20 cellular contexts compared by ENCODE assay signal in genomic region chr5:78203815-78204214, GRCh38.
DNase-seq lines count a peak whose midpoint lies in the region; ATAC-seq, FAIRE-seq and TF ChIP-seq lines count a peak whose summit lies in the region.
"Had no signal": no experiment of that assay in that cellular context is flagged by ENCODE, and none has a peak within 500 bp of the region (broad histone marks: within the 10 kb centered on the region; RNA-seq: fewer than 3 reads in every experiment).

No MANE protein-coding gene starts in this region.

- H3K27ac Mint-ChIP-seq in activated CD8-positive, alpha-beta T cell treated with anti-CD3 and anti-CD28 coated beads for 36 hours: peak overlapping the region; percentile 1
- H3K27ac Mint-ChIP-seq in activated CD8-positive, alpha-beta T cell treated with anti-CD3 and anti-CD28 coated beads, Interleukin-2, amount 10 ng/mL, durations not matched to agents 7 days and 5 days: no peak overlapping the region
- peak overlapping the region in 1 of 8 donors; percentile 73 for H3K27ac Mint-ChIP-seq in CD8-positive, alpha-beta memory T cell
- H3K27ac Mint-ChIP-seq: CD14-positive monocyte; CD4-positive, alpha-beta memory T cell; CD4-positive, CD25-positive, alpha-beta regulatory T cell had no signal

- peaks cover 12% of the 10 kb centered on the region for H3K4me1 Mint-ChIP-seq in activated CD8-positive, alpha-beta T cell treated with anti-CD3 and anti-CD28 coated beads for 36 hours (ENCODE audit: low read depth)
- H3K4me1 Mint-ChIP-seq in activated CD8-positive, alpha-beta T cell treated with anti-CD3 and anti-CD28 coated beads, Interleukin-2, amount 10 ng/mL, durations not matched to agents 7 days and 5 days (ENCODE audit: low read depth): peaks cover 3% of the 10 kb centered on the region
- peaks cover 4 to 11% (median 7%) of the 10 kb centered on the region in 3 donors for H3K4me1 Mint-ChIP-seq in CD8-positive, alpha-beta memory T cell
- H3K4me1 Mint-ChIP-seq: CD14-positive monocyte had no signal

- H3K27me3 ChIP-seq in K562 (ENCODE audit: control insufficient read depth in 2 of 2, insufficient read depth in 2 of 2, low read length in 2 of 2): no peaks in the 10 kb centered on the region
- H3K27me3 ChIP-seq in CD8-positive, alpha-beta memory T cell (ENCODE audit: insufficient read depth, low read length, poor library complexity, severe bottlenecking): no peaks in the 10 kb centered on the region
- H3K27me3 ChIP-seq: BE2C, BLaER1 had no signal

- H4K20me1 ChIP-seq in K562 (replicated peaks; ENCODE audit: control insufficient read depth, insufficient read depth, low read length): no peaks in the 10 kb centered on the region
- H4K20me1 ChIP-seq: BLaER1 had no signal

- no TSS peak for BruUV-seq in K562 (replicated peaks; lab: Mats Ljungman, UMichigan)

- no peak for TF ChIP-seq RAD21 in A549 (conservative IDR thresholded peaks at IDR 0.05 in 1 of 2, IDR thresholded peaks at IDR 0.05 in 1 of 2)
- no peak for TF ChIP-seq RAD21 in K562 (CRISPR knock-in tag; conservative IDR thresholded peaks at IDR 0.05 in 1 of 2, IDR thresholded peaks at IDR 0.05 in 1 of 2)

- TF ChIP-seq EP300 in A549 (IDR thresholded peaks at IDR 0.05) (no peak), K562 (IDR thresholded peaks at IDR 0.05; ENCODE audit: low read length) (no peak)

- no peak for ATAC-seq in activated CD8-positive, alpha-beta T cell treated with anti-CD3 and anti-CD28 coated beads for 36 hours
- ATAC-seq in activated CD8-positive, alpha-beta T cell treated with anti-CD3 and anti-CD28 coated beads, Interleukin-2, amount 10 ng/mL, durations not matched to agents 7 days and 5 days: no peak
- ATAC-seq in A549 (no peak), K562 (no peak), GM21619 (IDR thresholded peaks at IDR 0.05; ENCODE audit: unreplicated experiment) (no peak)

- no peak overlapping the region for H3K4me3 Mint-ChIP-seq in activated CD8-positive, alpha-beta T cell treated with anti-CD3 and anti-CD28 coated beads for 36 hours
- no peak overlapping the region for H3K4me3 Mint-ChIP-seq in activated CD8-positive, alpha-beta T cell treated with anti-CD3 and anti-CD28 coated beads, Interleukin-2, amount 10 ng/mL, durations not matched to agents 7 days and 5 days
- H3K4me3 Mint-ChIP-seq in CD8-positive, alpha-beta memory T cell: no peak overlapping the region
- H3K4me3 Mint-ChIP-seq: CD14-positive monocyte; CD4-positive, alpha-beta memory T cell; CD4-positive, CD25-positive, alpha-beta regulatory T cell had no signal

- no peak for TF ChIP-seq POLR2A in A549 (IDR thresholded peaks at IDR 0.05; ENCODE audit: low read length)
- no peak for TF ChIP-seq POLR2A in K562 (conservative IDR thresholded peaks at IDR 0.05)

- H3K9me1 ChIP-seq in K562 (ENCODE audit: control insufficient read depth, insufficient read depth, low read length): no peaks in the 10 kb centered on the region

- WGBS in A549 (ENCODE audit: missing lambda C conversion rate): 82% methylated on average over 2 of the region's 2 CpGs
- WGBS in K562 (ENCODE audit: insufficient coverage, low coverage, missing lambda C conversion rate): 61% methylated on average over 2 of the region's 2 CpGs

- in situ Hi-C loops in K562 (cut with MboI): no loop called here

- H3K9me3 Mint-ChIP-seq in activated CD8-positive, alpha-beta T cell treated with anti-CD3 and anti-CD28 coated beads for 36 hours: peaks cover 3% of the 10 kb centered on the region
- H3K9me3 Mint-ChIP-seq in activated CD8-positive, alpha-beta T cell treated with anti-CD3 and anti-CD28 coated beads, Interleukin-2, amount 10 ng/mL, durations not matched to agents 7 days and 5 days (ENCODE audit: insufficient read depth): peaks cover 5% of the 10 kb centered on the region
- peaks cover 0 to 7% (median 0%) of the 10 kb centered on the region in 5 donors for H3K9me3 Mint-ChIP-seq in CD8-positive, alpha-beta memory T cell

- no peak overlapping the region for H3K4me3 ChIP-seq in A549
- no peak overlapping the region for H3K4me3 ChIP-seq in K562
- H3K4me3 ChIP-seq in CD8-positive, alpha-beta memory T cell (ENCODE audit: low read length): no peak overlapping the region
- H3K4me3 ChIP-seq: BLaER1 had no signal

- no peak overlapping the region for H3K9ac ChIP-seq in K562 (ENCODE audit: insufficient read depth in 1 of 2, low read depth in 2 of 2, low read length in 2 of 2)
- H3K9ac ChIP-seq: BLaER1 had no signal

- H3K4me2 ChIP-seq in A549 (no peak overlapping the region), K562 (ENCODE audit: insufficient read depth, low read length) (no peak overlapping the region)
- H3K4me2 ChIP-seq: BLaER1 had no signal

- H3K27ac ChIP-seq in A549: no peak overlapping the region
- H3K27ac ChIP-seq in K562 (ENCODE audit: extremely low read depth, low read depth, low read length): no peak overlapping the region
- H3K27ac ChIP-seq in CD8-positive, alpha-beta memory T cell (ENCODE audit: low read depth, low read length): no peak overlapping the region
- H3K27ac ChIP-seq: 22Rv1, BLaER1 had no signal

- POLR2A ChIA-PET in activated CD8-positive, alpha-beta T cell treated with anti-CD3 and anti-CD28 coated beads for 36 hours (lab: Charles Lee): no interaction called here
- POLR2A ChIA-PET in activated CD8-positive, alpha-beta T cell treated with anti-CD3 and anti-CD28 coated beads, Interleukin-2, amount 10 ng/mL, durations not matched to agents 7 days and 5 days (lab: Charles Lee): no interaction called here
- POLR2A ChIA-PET in A549 (lab: Yijun Ruan, JAX): no interaction called here
- POLR2A ChIA-PET in K562 (lab: Yijun Ruan, JAX): interaction anchor here (0.6 kb wide), 1 partner anchor 14 kb away, joined by 3 read pairs; no protein-coding TSS in a partner anchor
- POLR2A ChIA-PET in CD8-positive, alpha-beta memory T cell (lab: Charles Lee): no interaction called here

- no peaks in the 10 kb centered on the region for H3K9me3 ChIP-seq in A549
- no peaks in the 10 kb centered on the region for H3K9me3 ChIP-seq in K562 (replicated peaks; ENCODE audit: control insufficient read depth, insufficient read depth, low read depth, low read length)
- no peaks in the 10 kb centered on the region for H3K9me3 ChIP-seq in CD8-positive, alpha-beta memory T cell (ENCODE audit: low read length)
- H3K9me3 ChIP-seq: BE2C, Caco-2 had no signal

- CTCF ChIA-PET in activated CD8-positive, alpha-beta T cell treated with anti-CD3 and anti-CD28 coated beads for 36 hours (lab: Charles Lee): interaction anchor here (1.0 kb wide), 1 partner anchor 12 kb away, joined by 3 read pairs; no protein-coding TSS in a partner anchor
- CTCF ChIA-PET in activated CD8-positive, alpha-beta T cell treated with anti-CD3 and anti-CD28 coated beads, Interleukin-2, amount 10 ng/mL, durations not matched to agents 7 days and 5 days (lab: Charles Lee): interaction anchor here (0.7 kb wide), 1 partner anchor 116 kb away, joined by 3 read pairs; no protein-coding TSS in a partner anchor
- CTCF ChIA-PET in A549 (lab: Yijun Ruan, JAX) (interaction anchor here (0.5 kb wide), 1 partner anchor 20 kb away, joined by 3 read pairs; no protein-coding TSS in a partner anchor), K562 (lab: Yijun Ruan, JAX; ENCODE audit: low intra/inter-chr PET ratio) (no interaction called here)
- CTCF ChIA-PET in CD8-positive, alpha-beta memory T cell (lab: Charles Lee): no interaction called here

- no peak for FAIRE-seq in A549 (lab: Jason Lieb, UNC)
- no peak for FAIRE-seq in K562 (lab: Jason Lieb, UNC)
- FAIRE-seq: G401.6, GM19239 had no signal

- no peak for DNase-seq in activated CD8-positive, alpha-beta T cell treated with anti-CD3 and anti-CD28 coated beads for 36 hours
- no peak for DNase-seq in activated CD8-positive, alpha-beta T cell treated with anti-CD3 and anti-CD28 coated beads, Interleukin-2, amount 10 ng/mL, durations not matched to agents 7 days and 5 days
- DNase-seq in A549 (ENCODE audit: low read depth in 1 of 2, low spot score in 1 of 2) (no peak), K562 (ENCODE audit: extremely low read depth in 1 of 4, low spot score in 3 of 4) (no peak)
- DNase-seq in CD8-positive, alpha-beta memory T cell: no peak
- DNase-seq: ACHN; BE2C; C1 segment of cervical spinal cord; Caco-2; Calu3; CD4-positive, alpha-beta memory T cell; CD4-positive, CD25-positive, alpha-beta regulatory T cell; DMS79 treated with DMSO at 0.1 percent for 48 hours; GF-D8 had no signal

- H3K36me3 Mint-ChIP-seq in activated CD8-positive, alpha-beta T cell treated with anti-CD3 and anti-CD28 coated beads for 36 hours (ENCODE audit: low read depth): peaks cover 50% of the 10 kb centered on the region
- H3K36me3 Mint-ChIP-seq in activated CD8-positive, alpha-beta T cell treated with anti-CD3 and anti-CD28 coated beads, Interleukin-2, amount 10 ng/mL, durations not matched to agents 7 days and 5 days (ENCODE audit: low read depth): peaks cover 54% of the 10 kb centered on the region
- peaks cover 35 to 60% (median 39%) of the 10 kb centered on the region in 3 donors for H3K36me3 Mint-ChIP-seq in CD8-positive, alpha-beta memory T cell

- intact Hi-C loops in activated CD8-positive, alpha-beta T cell treated with anti-CD3 and anti-CD28 coated beads for 36 hours (cut with micrococcal nuclease): no loop called here
- intact Hi-C loops in K562 (cut with micrococcal nuclease): no loop called here

- peaks cover 26% of the 10 kb centered on the region; the same call in 2 of the 3 replicates for H3K36me3 ChIP-seq in K562 (ENCODE audit: control insufficient read depth, insufficient read depth, low read length)
- peaks cover 9% of the 10 kb centered on the region for H3K36me3 ChIP-seq in CD8-positive, alpha-beta memory T cell (ENCODE audit: insufficient read depth, low read length)
- H3K36me3 ChIP-seq: BE2C had no signal

- no peak for TF ChIP-seq CTCF in activated CD8-positive, alpha-beta T cell treated with anti-CD3 and anti-CD28 coated beads for 36 hours (IDR thresholded peaks at IDR 0.05)
- TF ChIP-seq CTCF in A549 (IDR thresholded peaks at IDR 0.05) (no peak), K562 (IDR thresholded peaks at IDR 0.05 in 2 of 3, conservative IDR thresholded peaks at IDR 0.05 in 1 of 3; ENCODE audit: insufficient read depth in 2 of 3, low read depth in 1 of 3, low read length in 3 of 3) (no peak)

- no peaks in the 10 kb centered on the region for H3K79me2 ChIP-seq in K562 (ENCODE audit: control insufficient read depth, insufficient read depth, low read length)

- H2AFZ ChIP-seq in K562 (ENCODE audit: low read depth, low read length): no peak overlapping the region

- no peaks in the 10 kb centered on the region for H3K27me3 Mint-ChIP-seq in activated CD8-positive, alpha-beta T cell treated with anti-CD3 and anti-CD28 coated beads for 36 hours
- H3K27me3 Mint-ChIP-seq in activated CD8-positive, alpha-beta T cell treated with anti-CD3 and anti-CD28 coated beads, Interleukin-2, amount 10 ng/mL, durations not matched to agents 7 days and 5 days (ENCODE audit: low read depth): no peaks in the 10 kb centered on the region
- H3K27me3 Mint-ChIP-seq in CD8-positive, alpha-beta memory T cell: no peaks in the 10 kb centered on the region
- H3K27me3 Mint-ChIP-seq: CD4-positive, alpha-beta memory T cell; CD4-positive, CD25-positive, alpha-beta regulatory T cell had no signal

- H3K4me1 ChIP-seq in A549 (no peaks in the 10 kb centered on the region), K562 (replicated peaks in 1 of 2; ENCODE audit: control insufficient read depth in 2 of 2, insufficient read depth in 2 of 2, low read length in 2 of 2) (no peaks in the 10 kb centered on the region; a peak in 1 of 5 replicates)
- no peaks in the 10 kb centered on the region for H3K4me1 ChIP-seq in CD8-positive, alpha-beta memory T cell (ENCODE audit: insufficient read depth, low read length)
- H3K4me1 ChIP-seq: BE2C, BLaER1 had no signal

Comparison
In these comparisons a context has a peak if more than half of its experiments do, and no peak if none do; other contexts are left out.
1. CTCF ChIA-PET loops: an anchor here in activated CD8-positive, alpha-beta T cell treated with anti-CD3 and anti-CD28 coated beads for 36 hours (1.0 kb wide), activated CD8-positive, alpha-beta T cell treated with anti-CD3 and anti-CD28 coated beads, Interleukin-2, amount 10 ng/mL, durations not matched to agents 7 days and 5 days (0.7 kb wide) and A549 (0.5 kb wide); none called in K562 and CD8-positive, alpha-beta memory T cell.